26 cellular contexts compared by ENCODE assay signal in genomic region chr11:47437218-47437745, GRCh38. TPM values are rescaled to one million over a fixed set of nuclear protein-coding genes. Genes with fewer than 3 reads are reported as not detected.
A peak's percentile ranks its signal among the peaks of the same experiment; 100 is the strongest.
DNase-seq lines count a peak whose midpoint lies in the region; ATAC-seq, FAIRE-seq and TF ChIP-seq lines count a peak whose summit lies in the region.
"Had no signal": no experiment of that assay in that cellular context is flagged by ENCODE, and none has a peak within 500 bp of the region (broad histone marks: within the 10 kb centered on the region; RNA-seq: fewer than 3 reads in every experiment).

No MANE protein-coding gene starts in this region.

- H3K79me2 ChIP-seq in HepG2 (ENCODE audit: insufficient read depth, low read length) (no peaks in the 10 kb centered on the region), Karpas-422 (ENCODE audit: low read length) (no peaks in the 10 kb centered on the region)

- H2AFZ ChIP-seq in HepG2 (ENCODE audit: low read length) (peak overlapping the region; percentile 78), neuron (ENCODE audit: low read depth, low read length) (peak overlapping the region; percentile 39), Karpas-422 (ENCODE audit: low read length) (no peak overlapping the region)
- H2AFZ ChIP-seq: PC-9 had no signal

- in situ Hi-C loops in HepG2 (cut with HindIII; ENCODE audit: extremely low pct_ligation_motif_present, low pct_unique_long_range_greater_than_20kb): no loop called here

- TF ChIP-seq RAD21 in HepG2 (CRISPR knock-in tag; IDR thresholded peaks at IDR 0.05): no peak

- ATAC-seq in HepG2: peak; percentile 37

- H3K27me3 ChIP-seq in adrenal gland: no peaks in the 10 kb centered on the region
- no peaks in the 10 kb centered on the region; a peak in 1 of 5 replicates for H3K27me3 ChIP-seq in HepG2 (ENCODE audit: control insufficient read depth in 1 of 2, insufficient read depth in 2 of 2, low read length in 2 of 2)
- no peaks in the 10 kb centered on the region for H3K27me3 ChIP-seq in neuron (ENCODE audit: insufficient read depth, low read length)
- H3K27me3 ChIP-seq in stomach smooth muscle (ENCODE audit: control insufficient read depth in 1 of 2, insufficient read depth in 2 of 2, low read length in 2 of 2): no peaks in the 10 kb centered on the region
- H3K27me3 ChIP-seq in Karpas-422 (ENCODE audit: low read length): no peaks in the 10 kb centered on the region
- H3K27me3 ChIP-seq in WERI-Rb-1 (ENCODE audit: insufficient read depth, low read depth, severe bottlenecking): no peaks in the 10 kb centered on the region

- intact Hi-C loops in adrenal gland (cut with DNase I): no loop called here
- intact Hi-C loops in HepG2 (cut with micrococcal nuclease; ENCODE audit: unreplicated experiment): loop anchor here (5.0 kb wide), 1 partner anchor 720 kb away; the partner anchor contains the start of gene F2

- no peaks in the 10 kb centered on the region for H3K9me3 ChIP-seq in adrenal gland (replicated peaks in 1 of 3)
- H3K9me3 ChIP-seq in HepG2 (ENCODE audit: low read length): no peaks in the 10 kb centered on the region
- H3K9me3 ChIP-seq in neuron (ENCODE audit: low read length): no peaks in the 10 kb centered on the region
- no peaks in the 10 kb centered on the region for H3K9me3 ChIP-seq in stomach smooth muscle (ENCODE audit: control insufficient read depth in 2 of 2, low read length in 2 of 2)
- H3K9me3 ChIP-seq in Karpas-422 (ENCODE audit: low read length): no peaks in the 10 kb centered on the region
- no peaks in the 10 kb centered on the region for H3K9me3 ChIP-seq in WERI-Rb-1 (ENCODE audit: severe bottlenecking)
- H3K9me3 ChIP-seq: Caco-2 had no signal

- CTCF ChIA-PET in HepG2 (lab: Yijun Ruan, JAX; ENCODE audit: low intra/inter-chr PET ratio, low total read pairs): no interaction called here

- WGBS in adrenal gland, 4 donors: 70 to 85% (median 73%) methylated on average over 9 to 11 of the region's 11 CpGs
- WGBS in HepG2 (ENCODE audit: low lambda C conversion rate): 18% methylated on average over 11 of the region's 11 CpGs

- no peak for FAIRE-seq in HepG2 (lab: Jason Lieb, UNC)
- FAIRE-seq: GM12891 had no signal

- peak overlapping the region; percentile 88 for H3K9ac ChIP-seq in HepG2 (ENCODE audit: insufficient read depth, low read depth, low read length)
- peak overlapping the region in 1 of 2 donors; percentile 21 for H3K9ac ChIP-seq in stomach smooth muscle (ENCODE audit: low read length in 2 of 2)
- H3K9ac ChIP-seq in Karpas-422 (ENCODE audit: low read length): no peak overlapping the region

- TF ChIP-seq EP300 in HepG2 (IDR thresholded peaks at IDR 0.05; ENCODE audit: low read depth in 2 of 2, low read length in 2 of 2) (no peak), HepG2 (CRISPR knock-in tag; IDR thresholded peaks at IDR 0.05; ENCODE audit: borderline replicate concordance) (no peak)

- POLR2A ChIA-PET in HepG2 (lab: Yijun Ruan, JAX): interaction anchor here (0.7 to 3.0 kb wide), 14 partner anchors 9 to 180 kb away, joined by 3 to 68 read pairs (median 5); partner anchors contain the start of genes NR1H3, PSMC3, RAPSN and SLC39A13

- no peak for TF ChIP-seq CTCF in adrenal gland (IDR thresholded peaks at IDR 0.05)
- TF ChIP-seq CTCF in HepG2 (CRISPR knock-in tag; IDR thresholded peaks at IDR 0.05): no peak
- no peak for TF ChIP-seq CTCF in WERI-Rb-1 (IDR thresholded peaks at IDR 0.05; ENCODE audit: low read depth, low read length)

- peak overlapping the region; percentile 90 for H3K4me2 ChIP-seq in HepG2 (ENCODE audit: low read depth, low read length)
- no peak overlapping the region for H3K4me2 ChIP-seq in Karpas-422 (ENCODE audit: low read depth, low read length, poor library complexity, severe bottlenecking)
- H3K4me2 ChIP-seq: PC-9 had no signal

- no TSS peak for BruUV-seq in HepG2 (replicated peaks; lab: Mats Ljungman, UMichigan)

- no peak overlapping the region for H3K4me3 ChIP-seq in adrenal gland
- H3K4me3 ChIP-seq in HepG2 (replicated peaks in 1 of 3; ENCODE audit: insufficient read depth in 1 of 3, low read depth in 2 of 3, low read length in 3 of 3): peak overlapping the region; percentile 70 to 80 (median 78)
- no peak overlapping the region for H3K4me3 ChIP-seq in neuron (ENCODE audit: low read length)
- H3K4me3 ChIP-seq in stomach smooth muscle (ENCODE audit: low read length in 2 of 2): no peak overlapping the region
- H3K4me3 ChIP-seq in Karpas-422 (ENCODE audit: low read length): no peak overlapping the region
- no peak overlapping the region for H3K4me3 ChIP-seq in WERI-Rb-1 (ENCODE audit: low read depth, low read length)
- H3K4me3 ChIP-seq: PC-9 had no signal

- H3K9me2 ChIP-seq in Karpas-422 (replicated peaks; ENCODE audit: insufficient read depth, low read length): no peaks in the 10 kb centered on the region

- H4K20me1 ChIP-seq in HepG2 (ENCODE audit: insufficient read depth, low read length): no peaks in the 10 kb centered on the region
- no peaks in the 10 kb centered on the region for H4K20me1 ChIP-seq in Karpas-422 (ENCODE audit: insufficient read depth, low read depth, low read length)

- H3K36me3 ChIP-seq in adrenal gland (replicated peaks in 1 of 2) (no peaks in the 10 kb centered on the region), HepG2 (replicated peaks in 1 of 2; ENCODE audit: control insufficient read depth in 1 of 2, insufficient read depth in 2 of 2, low read length in 2 of 2) (no peaks in the 10 kb centered on the region; a peak in 1 of 5 replicates), neuron (ENCODE audit: insufficient read depth, low read length) (no peaks in the 10 kb centered on the region), stomach smooth muscle (ENCODE audit: control insufficient read depth in 2 of 2, insufficient read depth in 2 of 2, low read length in 2 of 2) (no peaks in the 10 kb centered on the region), Karpas-422 (ENCODE audit: insufficient read depth, low read length) (no peaks in the 10 kb centered on the region), WERI-Rb-1 (no peaks in the 10 kb centered on the region)

- TF ChIP-seq POLR2A in adrenal gland (IDR thresholded peaks at IDR 0.05) (no peak), HepG2 (IDR thresholded peaks at IDR 0.05; ENCODE audit: insufficient read depth in 1 of 2, low read depth in 2 of 2, low read length in 2 of 2) (no peak)

- H3K4me1 ChIP-seq in adrenal gland (replicated peaks in 1 of 2): peaks cover 20 to 29% of the 10 kb centered on the region in 2 donors
- peaks cover 78% of the 10 kb centered on the region for H3K4me1 ChIP-seq in HepG2 (ENCODE audit: insufficient read depth, low read length)
- H3K4me1 ChIP-seq in neuron (ENCODE audit: insufficient read depth, low read length): peaks cover 9% of the 10 kb centered on the region
- H3K4me1 ChIP-seq in stomach smooth muscle (ENCODE audit: control insufficient read depth, insufficient read depth, low read length): peaks cover 12% of the 10 kb centered on the region
- no peaks in the 10 kb centered on the region for H3K4me1 ChIP-seq in Karpas-422 (ENCODE audit: low read length)
- H3K4me1 ChIP-seq: Caco-2 had no signal

- DNase-seq in adrenal gland: no peak
- no peak for DNase-seq in HepG2 (ENCODE audit: low spot score)
- no peak for DNase-seq in NCI-H510A treated with DMSO at 0.1 percent for 48 hours (lab: John Stamatoyannopoulos, UW)
- no peak for DNase-seq in Karpas-422
- no peak for DNase-seq in WERI-Rb-1
- DNase-seq: Caco-2; CD4-positive, alpha-beta memory T cell; DMS 273 treated with DMSO at 0.1 percent for 48 hours; GOT3; HCEC 1CT; KBM-7; NCI-H1436; NCI-H1930; NCI-H2227 treated with DMSO at 0.1 percent for 48 hours; NCI-H510A; NCI-H748 treated with DMSO at 0.1 percent for 48 hours; PC-9; RPMI8226; SHP77 treated with DMSO at 0.1 percent for 48 hours had no signal

- H3K27ac ChIP-seq in adrenal gland: peak overlapping the region in 4 of 5 donors; percentile 60 to 87 (median 72)
- H3K27ac ChIP-seq in HepG2 (ENCODE audit: extremely low read length, insufficient read depth, low read length): peak overlapping the region; percentile 97
- H3K27ac ChIP-seq in stomach smooth muscle (ENCODE audit: low read length): peak overlapping the region; percentile 53
- H3K27ac ChIP-seq in Karpas-422 (ENCODE audit: low read length): no peak overlapping the region
- H3K27ac ChIP-seq in WERI-Rb-1: no peak overlapping the region
- H3K27ac ChIP-seq: HL-60, PC-9 had no signal

RNA-seq across cellular contexts. Expression of gene PSMC3, which starts 11.0 kb away (rescaled TPM):
- total RNA-seq in adrenal gland (100 to 1,000 TPM in 5 of 8 donors, 10 to 100 TPM in 3; 85.4 to 164 (median 123) TPM), HepG2 (2016; rRNA removed; fragmentation: Illumina TruSeq; extraction: Trizol) (214 and 279 TPM in 2 replicates)
- polyA plus RNA-seq in adrenal gland (100 to 1,000 TPM; 110 to 291 (median 137) TPM), HepG2 (2011; rRNA removed) (66.7 and 75.8 TPM in 2 replicates)
- total RNA-seq in HepG2 (2016; cell fraction: cytosol; rRNA removed; fragmentation: Illumina TruSeq; extraction: Trizol; ENCODE audit: low read depth): 50.9 and 53.3 TPM in 2 replicates
- total RNA-seq in HepG2 (2016; cell fraction: insoluble cytoplasmic fraction; rRNA removed; fragmentation: Illumina TruSeq; extraction: Trizol): 219 and 288 TPM in 2 replicates
- total RNA-seq in HepG2 (2016; cell fraction: membrane; rRNA removed; fragmentation: Illumina TruSeq; extraction: Trizol): 67.5 and 75.1 TPM in 2 replicates
- 86.3 and 92.9 TPM in 2 replicates for total RNA-seq in HepG2 (2016; cell fraction: nucleus; rRNA removed; fragmentation: Illumina TruSeq; extraction: Trizol)
- 95.2 and 102 TPM in 2 replicates for polyA plus RNA-seq in HepG2 (2011; cell fraction: cytosol; rRNA removed)
- 41.7 and 44.9 TPM in 2 replicates for polyA plus RNA-seq in HepG2 (2011; cell fraction: nucleus; rRNA removed)
- polyA plus RNA-seq in HepG2 (2012): 71.8 and 98.0 TPM in 2 replicates
- polyA plus RNA-seq in HepG2 (2016; cell fraction: cytosol; fragmentation: Illumina TruSeq; extraction: Trizol; ENCODE audit: low read depth): 52.7 and 54.7 TPM in 2 replicates
- polyA plus RNA-seq in HepG2 (2016; cell fraction: insoluble cytoplasmic fraction; fragmentation: Illumina TruSeq; extraction: Trizol; ENCODE audit: low read depth): 298 and 314 TPM in 2 replicates
- polyA plus RNA-seq in HepG2 (2016; cell fraction: membrane; fragmentation: Illumina TruSeq; extraction: Trizol; ENCODE audit: low read depth): 58.7 and 63.6 TPM in 2 replicates
- 117 and 127 TPM in 2 replicates for polyA plus RNA-seq in HepG2 (2016; cell fraction: nucleus; fragmentation: Illumina TruSeq; extraction: Trizol; ENCODE audit: insufficient read depth, low read depth)
- 52.6 and 310 TPM in 2 replicates for polyA minus RNA-seq in HepG2 (2011; rRNA and poly(A)+ RNA removed; ENCODE audit: low replicate concordance)
- polyA minus RNA-seq in HepG2 (2011; cell fraction: cytosol; rRNA and poly(A)+ RNA removed): 39.1 and 44.3 TPM in 2 replicates
- 51.1 and 58.3 TPM in 2 replicates for polyA minus RNA-seq in HepG2 (2011; cell fraction: nucleus; rRNA and poly(A)+ RNA removed)
- 40.6 and 119 TPM in 2 replicates for total RNA-seq in Karpas-422 (2014; rRNA removed; shearing (Covaris generic); ENCODE audit: low replicate concordance)

RNA-seq across cellular contexts. Expression of gene RAPSN, which starts 11.7 kb away (rescaled TPM):
- total RNA-seq in adrenal gland (1 to 10 TPM in 7 of 8 donors, under 1 TPM in 1; 0.18 to 5.1 (median 2.1) TPM), HepG2 (2016; rRNA removed; fragmentation: Illumina TruSeq; extraction: Trizol) (0.60 and 1.2 TPM in 2 replicates)
- polyA plus RNA-seq in adrenal gland (1 to 10 TPM in 2 of 3 donors, under 1 TPM in 1; 0.33 to 4.7 (median 3.9) TPM), HepG2 (2011; rRNA removed) (0.15 and 0.40 TPM in 2 replicates)
- total RNA-seq in HepG2 (2016; cell fraction: cytosol; rRNA removed; fragmentation: Illumina TruSeq; extraction: Trizol; ENCODE audit: low read depth): 0.91 and 1.4 TPM in 2 replicates
- total RNA-seq in HepG2 (2016; cell fraction: insoluble cytoplasmic fraction; rRNA removed; fragmentation: Illumina TruSeq; extraction: Trizol): 1.0 and 1.7 TPM in 2 replicates
- 1.2 and 1.4 TPM in 2 replicates for total RNA-seq in HepG2 (2016; cell fraction: membrane; rRNA removed; fragmentation: Illumina TruSeq; extraction: Trizol)
- 0.72 and 1.2 TPM in 2 replicates for total RNA-seq in HepG2 (2016; cell fraction: nucleus; rRNA removed; fragmentation: Illumina TruSeq; extraction: Trizol)
- 0.13 and 0.14 TPM in 2 replicates for polyA plus RNA-seq in HepG2 (2011; cell fraction: cytosol; rRNA removed)
- polyA plus RNA-seq in HepG2 (2011; cell fraction: nucleus; rRNA removed): 0.77 and 1.1 TPM in 2 replicates
- polyA plus RNA-seq in HepG2 (2012): 0.79 and 0.80 TPM in 2 replicates
- 0.51 and 1.2 TPM in 2 replicates for polyA plus RNA-seq in HepG2 (2016; cell fraction: cytosol; fragmentation: Illumina TruSeq; extraction: Trizol; ENCODE audit: low read depth)
- 0.83 and 0.93 TPM in 2 replicates for polyA plus RNA-seq in HepG2 (2016; cell fraction: insoluble cytoplasmic fraction; fragmentation: Illumina TruSeq; extraction: Trizol; ENCODE audit: low read depth)
- polyA plus RNA-seq in HepG2 (2016; cell fraction: membrane; fragmentation: Illumina TruSeq; extraction: Trizol; ENCODE audit: low read depth): 0.44 TPM in 1 of 2 replicates, not detected in the other
- 2.3 and 3.6 TPM in 2 replicates for polyA plus RNA-seq in HepG2 (2016; cell fraction: nucleus; fragmentation: Illumina TruSeq; extraction: Trizol; ENCODE audit: insufficient read depth, low read depth)
- polyA minus RNA-seq in HepG2 (2011; rRNA and poly(A)+ RNA removed; ENCODE audit: low replicate concordance): 0.16 and 0.64 TPM in 2 replicates
- not detected in 2 replicates for polyA minus RNA-seq in HepG2 (2011; cell fraction: cytosol; rRNA and poly(A)+ RNA removed)
- polyA minus RNA-seq in HepG2 (2011; cell fraction: nucleus; rRNA and poly(A)+ RNA removed): 0.75 and 1.2 TPM in 2 replicates
- total RNA-seq in Karpas-422 (2014; rRNA removed; shearing (Covaris generic); ENCODE audit: low replicate concordance): 0.52 and 4.5 TPM in 2 replicates
- total RNA-seq: HT-29 had no signal
- polyA plus RNA-seq: CD4-positive, alpha-beta memory T cell had no signal

RNA-seq across cellular contexts. Expression of gene SLC39A13, which starts 28.9 kb away (rescaled TPM):
- total RNA-seq in adrenal gland (10 to 100 TPM; 35.8 to 92.9 (median 58.6) TPM), HepG2 (2016; rRNA removed; fragmentation: Illumina TruSeq; extraction: Trizol) (7.2 and 15.3 TPM in 2 replicates)
- polyA plus RNA-seq in adrenal gland (10 to 100 TPM in 2 of 3 donors, 1 to 10 TPM in 1; 8.2 to 80.5 (median 64.5) TPM), HepG2 (2011; rRNA removed) (30.5 and 40.7 TPM in 2 replicates)
- total RNA-seq in HepG2 (2016; cell fraction: cytosol; rRNA removed; fragmentation: Illumina TruSeq; extraction: Trizol; ENCODE audit: low read depth): 5.8 and 6.7 TPM in 2 replicates
- 5.9 and 15.1 TPM in 2 replicates for total RNA-seq in HepG2 (2016; cell fraction: insoluble cytoplasmic fraction; rRNA removed; fragmentation: Illumina TruSeq; extraction: Trizol)
- total RNA-seq in HepG2 (2016; cell fraction: membrane; rRNA removed; fragmentation: Illumina TruSeq; extraction: Trizol): 12.4 and 12.8 TPM in 2 replicates
- total RNA-seq in HepG2 (2016; cell fraction: nucleus; rRNA removed; fragmentation: Illumina TruSeq; extraction: Trizol): 13.7 and 15.1 TPM in 2 replicates
- polyA plus RNA-seq in HepG2 (2011; cell fraction: cytosol; rRNA removed): 23.0 and 34.8 TPM in 2 replicates
- 143 and 176 TPM in 2 replicates for polyA plus RNA-seq in HepG2 (2011; cell fraction: nucleus; rRNA removed)
- polyA plus RNA-seq in HepG2 (2012): 13.2 and 20.5 TPM in 2 replicates
- 9.4 and 9.7 TPM in 2 replicates for polyA plus RNA-seq in HepG2 (2016; cell fraction: cytosol; fragmentation: Illumina TruSeq; extraction: Trizol; ENCODE audit: low read depth)
- 6.9 and 7.7 TPM in 2 replicates for polyA plus RNA-seq in HepG2 (2016; cell fraction: insoluble cytoplasmic fraction; fragmentation: Illumina TruSeq; extraction: Trizol; ENCODE audit: low read depth)
- 11.6 and 15.3 TPM in 2 replicates for polyA plus RNA-seq in HepG2 (2016; cell fraction: membrane; fragmentation: Illumina TruSeq; extraction: Trizol; ENCODE audit: low read depth)
- polyA plus RNA-seq in HepG2 (2016; cell fraction: nucleus; fragmentation: Illumina TruSeq; extraction: Trizol; ENCODE audit: insufficient read depth, low read depth): 31.2 and 34.6 TPM in 2 replicates
- 14.8 and 27.8 TPM in 2 replicates for polyA minus RNA-seq in HepG2 (2011; rRNA and poly(A)+ RNA removed; ENCODE audit: low replicate concordance)
- polyA minus RNA-seq in HepG2 (2011; cell fraction: cytosol; rRNA and poly(A)+ RNA removed): 8.2 and 8.5 TPM in 2 replicates
- 15.2 and 17.7 TPM in 2 replicates for polyA minus RNA-seq in HepG2 (2011; cell fraction: nucleus; rRNA and poly(A)+ RNA removed)
- total RNA-seq in Karpas-422 (2014; rRNA removed; shearing (Covaris generic); ENCODE audit: low replicate concordance): 24.9 and 32.8 TPM in 2 replicates

RNA-seq across cellular contexts. Expression of gene SPI1, which starts 58.9 kb away (rescaled TPM):
- total RNA-seq in adrenal gland (10 to 100 TPM; 26.3 to 65.6 (median 42.1) TPM), HepG2 (2016; rRNA removed; fragmentation: Illumina TruSeq; extraction: Trizol) (not detected in 2 replicates)
- polyA plus RNA-seq in adrenal gland (10 to 100 TPM in 2 of 3 donors, 1 to 10 TPM in 1; 7.0 to 79.2 (median 43.0) TPM), HepG2 (2011; rRNA removed) (not detected in 2 replicates)
- not detected in 2 replicates for total RNA-seq in HepG2 (2016; cell fraction: cytosol; rRNA removed; fragmentation: Illumina TruSeq; extraction: Trizol; ENCODE audit: low read depth)
- not detected in 2 replicates for total RNA-seq in HepG2 (2016; cell fraction: insoluble cytoplasmic fraction; rRNA removed; fragmentation: Illumina TruSeq; extraction: Trizol)
- not detected in 2 replicates for total RNA-seq in HepG2 (2016; cell fraction: membrane; rRNA removed; fragmentation: Illumina TruSeq; extraction: Trizol)
- total RNA-seq in HepG2 (2016; cell fraction: nucleus; rRNA removed; fragmentation: Illumina TruSeq; extraction: Trizol): not detected in 2 replicates
- polyA plus RNA-seq in HepG2 (2011; cell fraction: cytosol; rRNA removed): not detected in 2 replicates
- polyA plus RNA-seq in HepG2 (2011; cell fraction: nucleus; rRNA removed): not detected in 2 replicates
- not detected in 2 replicates for polyA plus RNA-seq in HepG2 (2012)
- polyA plus RNA-seq in HepG2 (2016; cell fraction: cytosol; fragmentation: Illumina TruSeq; extraction: Trizol; ENCODE audit: low read depth): not detected in 2 replicates
- polyA plus RNA-seq in HepG2 (2016; cell fraction: insoluble cytoplasmic fraction; fragmentation: Illumina TruSeq; extraction: Trizol; ENCODE audit: low read depth): not detected in 2 replicates
- not detected in 2 replicates for polyA plus RNA-seq in HepG2 (2016; cell fraction: membrane; fragmentation: Illumina TruSeq; extraction: Trizol; ENCODE audit: low read depth)
- not detected in 2 replicates for polyA plus RNA-seq in HepG2 (2016; cell fraction: nucleus; fragmentation: Illumina TruSeq; extraction: Trizol; ENCODE audit: insufficient read depth, low read depth)
- polyA minus RNA-seq in HepG2 (2011; rRNA and poly(A)+ RNA removed; ENCODE audit: low replicate concordance): 0.61 and 0.70 TPM in 2 replicates
- not detected in 2 replicates for polyA minus RNA-seq in HepG2 (2011; cell fraction: cytosol; rRNA and poly(A)+ RNA removed)
- polyA minus RNA-seq in HepG2 (2011; cell fraction: nucleus; rRNA and poly(A)+ RNA removed): not detected in 2 replicates
- total RNA-seq in Karpas-422 (2014; rRNA removed; shearing (Covaris generic); ENCODE audit: low replicate concordance): 114 and 198 TPM in 2 replicates
- total RNA-seq: A673, Caco-2, HT-29, PC-9 had no signal
- polyA plus RNA-seq: BJ had no signal

Comparison
In these comparisons a context has a peak if more than half of its experiments do, and no peak if none do; other contexts are left out.
1. H3K27ac ChIP-seq: peak in adrenal gland (4 of 5), HepG2 (single experiment) and stomach smooth muscle (single experiment); none in Karpas-422 (single experiment) and WERI-Rb-1 (single experiment).
2. H3K4me3 ChIP-seq: peak in HepG2 (3 of 3); none in adrenal gland (0 of 4), neuron (single experiment), stomach smooth muscle (0 of 2), Karpas-422 (single experiment) and WERI-Rb-1 (single experiment).